In the genomic region with DNA sequence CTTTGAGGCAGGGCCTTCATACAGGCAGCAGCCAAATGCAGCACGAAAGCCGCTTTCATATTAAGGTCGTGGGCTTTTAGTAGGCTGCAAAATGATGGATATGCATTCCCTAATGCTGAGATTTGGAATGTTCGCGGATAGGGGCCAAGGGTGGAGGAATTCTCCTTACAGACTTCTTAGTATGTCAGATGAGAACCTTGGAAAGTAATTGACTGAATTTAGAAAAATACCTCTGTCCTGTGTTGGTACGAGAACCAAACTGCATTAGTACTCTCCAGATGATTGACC, we compare ENCODE assay signal across 8 cellular contexts. TPM values are rescaled to one million over a fixed set of nuclear protein-coding genes. Genes with fewer than 3 reads are reported as not detected.
A peak's percentile ranks its signal among the peaks of the same experiment; 100 is the strongest.
DNase-seq lines count a peak whose midpoint lies in the region; ATAC-seq, FAIRE-seq and TF ChIP-seq lines count a peak whose summit lies in the region.

No MANE protein-coding gene starts in this region.

- no peaks in the 10 kb centered on the region for H3K27me3 Mint-ChIP-seq in IgD-negative memory B cell
- H3K27me3 Mint-ChIP-seq in central memory CD8-positive, alpha-beta T cell: no peaks in the 10 kb centered on the region

- H3K9me3 Mint-ChIP-seq in IgD-negative memory B cell: no peaks in the 10 kb centered on the region
- H3K9me3 Mint-ChIP-seq in central memory CD8-positive, alpha-beta T cell: no peaks in the 10 kb centered on the region

- no peaks in the 10 kb centered on the region for H3K27me3 ChIP-seq in mucosa of stomach (ENCODE audit: control insufficient read depth, insufficient read depth, low read length)

- no peaks in the 10 kb centered on the region for H3K36me3 ChIP-seq in mucosa of stomach (ENCODE audit: control insufficient read depth, insufficient read depth, low read length)

- DNase-seq in AG04449 (ENCODE audit: low read depth, low spot score) (no peak), H54 (ENCODE audit: insufficient read length, low spot score) (no peak), T-helper 9 cell (no peak), OCI-M1 (lab: John Stamatoyannopoulos, UW) (no peak)
- DNase-seq in central memory CD8-positive, alpha-beta T cell (ENCODE audit: low spot score in 2 of 2): no peak

- no peak for ATAC-seq in central memory CD8-positive, alpha-beta T cell (replicated peaks; ENCODE audit: extremely low read depth, poor library complexity, severe bottlenecking)
- no peak for ATAC-seq in HG02623 (IDR thresholded peaks at IDR 0.05; ENCODE audit: unreplicated experiment)

- POLR2A ChIA-PET in AG04449 (lab: Yijun Ruan, JAX): no interaction called here

- no peak for TF ChIP-seq CTCF in AG04449 (IDR thresholded peaks at IDR 0.05; ENCODE audit: insufficient read depth, low read length, missing control alignments)

- no peaks in the 10 kb centered on the region for H3K9me3 ChIP-seq in mucosa of stomach (ENCODE audit: control insufficient read depth, low read length)

- FAIRE-seq in H54 (lab: Jason Lieb, UNC): no peak

- peak overlapping the region; percentile 91 for H3K9ac ChIP-seq in mucosa of stomach (ENCODE audit: low read length)

- peaks cover 38 to 44% (median 39%) of the 10 kb centered on the region in 3 donors for H3K4me1 Mint-ChIP-seq in IgD-negative memory B cell
- H3K4me1 Mint-ChIP-seq in central memory CD8-positive, alpha-beta T cell: peaks cover 53% of the 10 kb centered on the region

- H3K4me3 Mint-ChIP-seq in IgD-negative memory B cell: peak overlapping the region; percentile 87 to 93 (median 93)
- H3K4me3 Mint-ChIP-seq in central memory CD8-positive, alpha-beta T cell: peak overlapping the region; percentile 75

- no peaks in the 10 kb centered on the region for H3K36me3 Mint-ChIP-seq in IgD-negative memory B cell
- H3K36me3 Mint-ChIP-seq in central memory CD8-positive, alpha-beta T cell (ENCODE audit: insufficient read depth): peaks cover 4% of the 10 kb centered on the region

- H3K27ac Mint-ChIP-seq in IgD-negative memory B cell: peak overlapping the region; percentile 58 to 92 (median 86)
- no peak overlapping the region for H3K27ac Mint-ChIP-seq in central memory CD8-positive, alpha-beta T cell (ENCODE audit: low read depth)

- TF ChIP-seq POLR2A in H54 (IDR thresholded peaks at IDR 0.05; ENCODE audit: low read depth, low read length): no peak

- CTCF ChIA-PET in AG04449 (lab: Yijun Ruan, JAX): interaction anchor here (1.0 to 4.8 kb wide), 7 partner anchors 9 to 546 kb away, joined by 3 to 52 read pairs (median 4); no protein-coding TSS in a partner anchor

- peak overlapping the region; percentile 79 for H3K4me3 ChIP-seq in AG04449 (ENCODE audit: low read depth, low read length)
- peak overlapping the region; percentile 28 for H3K4me3 ChIP-seq in mucosa of stomach (ENCODE audit: low read length)

- peaks cover 21% of the 10 kb centered on the region for H3K4me1 ChIP-seq in mucosa of stomach (ENCODE audit: control insufficient read depth, insufficient read depth, low read length)

RNA-seq across cellular contexts. Expression of a gene that starts 1.1 kb away (rescaled TPM):
- polyA plus RNA-seq in IgD-negative memory B cell: 16.4 TPM
